37 cellular contexts compared by ENCODE assay signal in the genomic region with DNA sequence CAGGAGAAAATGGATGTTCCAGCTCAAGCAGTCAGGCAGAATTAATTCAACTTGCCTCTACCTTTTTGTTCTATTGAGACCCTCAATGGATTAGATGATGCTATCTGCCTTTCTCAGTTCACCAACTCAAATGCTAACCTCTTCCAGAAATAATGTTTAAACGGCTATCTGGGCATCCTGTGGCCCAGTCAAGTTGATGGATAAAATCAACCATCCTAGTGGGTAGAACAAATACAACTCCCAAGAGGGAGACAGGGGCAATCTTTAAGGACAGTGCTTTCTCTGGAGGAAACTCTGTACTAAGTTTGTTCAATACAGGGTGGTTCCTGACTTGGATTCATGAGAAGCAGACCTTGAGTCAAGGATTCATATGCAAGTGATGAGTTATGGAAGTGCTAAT.
"Had no signal": no experiment of that assay in that cellular context is flagged by ENCODE, and none has a peak within 500 bp of the region (broad histone marks: within the 10 kb centered on the region; RNA-seq: fewer than 3 reads in every experiment).

No MANE protein-coding gene starts in this region.

- H3K4me3 Mint-ChIP-seq: activated naive CD4-positive, alpha-beta T cell treated with anti-CD3 and anti-CD28 coated beads for 36 hours; activated naive CD4-positive, alpha-beta T cell treated with anti-CD3 and anti-CD28 coated beads, Interleukin-2, amount 10 ng/mL, durations not matched to agents 7 days and 5 days; activated naive CD4-positive, alpha-beta T cell treated with anti-CD3 and anti-CD28 coated beads, Interleukin-2, amount 50 U/mL, for 24 hours; activated naive CD8-positive, alpha-beta T cell; activated naive CD8-positive, alpha-beta T cell treated with anti-CD3 and anti-CD28 coated beads for 36 hours; activated naive CD8-positive, alpha-beta T cell treated with anti-CD3 and anti-CD28 coated beads, Interleukin-2, amount 10 ng/mL, durations not matched to agents 7 days and 5 days; activated naive CD8-positive, alpha-beta T cell treated with anti-CD3 and anti-CD28 coated beads, Interleukin-2, amount 50 U/mL, for 24 hours; activated T-cell treated with anti-CD3 and anti-CD28 coated beads, Interleukin-2, amount 50 U/mL, for 4 hours; activated T-cell treated with anti-CD3 and anti-CD28 coated beads, Interleukin-2, amount 50 U/mL, for 72 hours; activated T-helper 1 cell treated with anti-CD3 and anti-CD28 coated beads, Interleukin-12 subunit alpha, Interleukin-12 subunit beta, Interleukin-2, Interleukin-4 antibody, amounts not matched to agents 30 ng/mL and 10 ng/mL and 1 ng/mL, durations not matched to agents 14 hours and 24 hours and 36 hours; activated T-helper 17 cell treated with anti-CD3 and anti-CD28 coated beads, Interleukin-2, amount 50 U/mL, for 72 hours; brain; central memory CD8-positive, alpha-beta T cell had no signal

- H3K36me3 Mint-ChIP-seq: activated naive CD4-positive, alpha-beta T cell treated with anti-CD3 and anti-CD28 coated beads, Interleukin-2, amount 10 ng/mL, durations not matched to agents 7 days and 5 days; activated naive CD4-positive, alpha-beta T cell treated with anti-CD3 and anti-CD28 coated beads, Interleukin-2, amount 50 U/mL, for 24 hours; activated naive CD4-positive, alpha-beta T cell treated with anti-CD3 and anti-CD28 coated beads, Interleukin-2, amount 50 U/mL, for 72 hours; activated naive CD8-positive, alpha-beta T cell; activated naive CD8-positive, alpha-beta T cell treated with anti-CD3 and anti-CD28 coated beads for 36 hours; activated naive CD8-positive, alpha-beta T cell treated with anti-CD3 and anti-CD28 coated beads, Interleukin-2, amount 10 ng/mL, durations not matched to agents 7 days and 5 days; brain had no signal

- H3K27ac ChIP-seq: adrenal gland, ascending aorta, body of pancreas, brain microvascular endothelial cell, breast epithelium, cardiac muscle cell had no signal

- DNase-seq: activated effector memory CD4-positive, alpha-beta T cell treated with anti-CD3 and anti-CD28 coated beads, Interleukin-2, amount 50 U/mL, for 16 hours; activated effector memory CD4-positive, alpha-beta T cell treated with Interleukin-2 at 50 U/mL for 16 hours; activated gamma-delta T cell; activated gamma-delta T cell treated with Interleukin-2 at 50 U/mL for 16 hours; activated naive CD4-positive, alpha-beta T cell; activated naive CD4-positive, alpha-beta T cell treated with anti-CD3 and anti-CD28 coated beads for 36 hours; activated naive CD4-positive, alpha-beta T cell treated with anti-CD3 and anti-CD28 coated beads, Interleukin-2, amount 10 ng/mL, durations not matched to agents 7 days and 5 days; activated naive CD4-positive, alpha-beta T cell treated with anti-CD3 and anti-CD28 coated beads, Interleukin-2, amount 50 U/mL, for 16 hours; activated naive CD4-positive, alpha-beta T cell treated with Interleukin-2 at 50 U/mL for 16 hours; activated naive CD8-positive, alpha-beta T cell treated with anti-CD3 and anti-CD28 coated beads for 36 hours; activated naive CD8-positive, alpha-beta T cell treated with anti-CD3 and anti-CD28 coated beads, Interleukin-2, amount 10 ng/mL, durations not matched to agents 7 days and 5 days; activated naive CD8-positive, alpha-beta T cell treated with anti-CD3 and anti-CD28 coated beads, Interleukin-2, amount 50 U/mL, for 24 hours; activated T-cell treated with anti-CD3 and anti-CD28 coated beads, Interleukin-2, amount 50 U/mL, for 1 hour; activated T-cell treated with anti-CD3 and anti-CD28 coated beads, Interleukin-2, amount 50 U/mL, for 4 hours; activated T-cell treated with anti-CD3 and anti-CD28 coated beads, Interleukin-2, amount 50 U/mL, for 48 hours; activated T-cell treated with anti-CD3 and anti-CD28 coated beads, Interleukin-2, amount 50 U/mL, for 72 hours; adrenal gland; amniotic stem cell; amygdala; anterior cingulate cortex; aorta; body of pancreas; brain microvascular endothelial cell; caudate nucleus; central memory CD4-positive, alpha-beta T cell; cerebellar nuclear complex had no signal

- H3K4me3 ChIP-seq: adrenal gland, ascending aorta, body of pancreas, breast epithelium, cardiac muscle cell had no signal

- ATAC-seq: activated naive CD4-positive, alpha-beta T cell treated with anti-CD3 and anti-CD28 coated beads, Interleukin-2, amount 50 U/mL, for 72 hours; activated naive CD8-positive, alpha-beta T cell treated with anti-CD3 and anti-CD28 coated beads, Interleukin-2, amount 50 U/mL, for 24 hours; activated T-cell treated with anti-CD3 and anti-CD28 coated beads, Interleukin-2, amount 50 U/mL, for 4 hours; activated T-cell treated with anti-CD3 and anti-CD28 coated beads, Interleukin-2, amount 50 U/mL, for 72 hours; activated T-helper 17 cell treated with anti-CD3 and anti-CD28 coated beads, Interleukin-2, amount 50 U/mL, for 72 hours; body of pancreas had no signal

- H3K9me3 Mint-ChIP-seq: activated naive CD4-positive, alpha-beta T cell treated with anti-CD3 and anti-CD28 coated beads for 36 hours; activated naive CD4-positive, alpha-beta T cell treated with anti-CD3 and anti-CD28 coated beads, Interleukin-2, amount 10 ng/mL, durations not matched to agents 7 days and 5 days; activated naive CD4-positive, alpha-beta T cell treated with anti-CD3 and anti-CD28 coated beads, Interleukin-2, amount 50 U/mL, for 24 hours; activated naive CD8-positive, alpha-beta T cell treated with anti-CD3 and anti-CD28 coated beads for 36 hours; activated naive CD8-positive, alpha-beta T cell treated with anti-CD3 and anti-CD28 coated beads, Interleukin-2, amount 10 ng/mL, durations not matched to agents 7 days and 5 days; activated T-cell treated with anti-CD3 and anti-CD28 coated beads, Interleukin-2, amount 50 U/mL, for 4 hours; activated T-cell treated with anti-CD3 and anti-CD28 coated beads, Interleukin-2, amount 50 U/mL, for 72 hours; activated T-helper 1 cell treated with anti-CD3 and anti-CD28 coated beads, Interleukin-12 subunit alpha, Interleukin-12 subunit beta, Interleukin-2, Interleukin-4 antibody, amounts not matched to agents 30 ng/mL and 10 ng/mL and 1 ng/mL, durations not matched to agents 14 hours and 24 hours and 36 hours; activated T-helper 2 cell treated with anti-CD3 and anti-CD28 coated beads, Interferon-gamma antibody, Interleukin-2, Interleukin-4, amounts not matched to agents 10 μg/mL and 5 μg/mL and 100 μg/mL, durations not matched to agents 14 hours and 24 hours and 36 hours; central memory CD8-positive, alpha-beta T cell had no signal

- H3K4me1 ChIP-seq: ascending aorta, breast epithelium had no signal

- H3K9me3 ChIP-seq: adrenal gland, ascending aorta, body of pancreas, breast epithelium had no signal

- H3K4me1 Mint-ChIP-seq: activated naive CD4-positive, alpha-beta T cell treated with anti-CD3 and anti-CD28 coated beads, Interleukin-2, amount 10 ng/mL, durations not matched to agents 7 days and 5 days; activated naive CD4-positive, alpha-beta T cell treated with anti-CD3 and anti-CD28 coated beads, Interleukin-2, amount 50 U/mL, for 24 hours; activated naive CD8-positive, alpha-beta T cell treated with anti-CD3 and anti-CD28 coated beads for 36 hours; activated naive CD8-positive, alpha-beta T cell treated with anti-CD3 and anti-CD28 coated beads, Interleukin-2, amount 10 ng/mL, durations not matched to agents 7 days and 5 days; activated naive CD8-positive, alpha-beta T cell treated with anti-CD3 and anti-CD28 coated beads, Interleukin-2, amount 50 U/mL, for 24 hours; activated T-helper 17 cell treated with anti-CD3 and anti-CD28 coated beads, Interleukin-2, amount 50 U/mL, for 72 hours; central memory CD8-positive, alpha-beta T cell had no signal

- H3K36me3 ChIP-seq: adrenal gland, ascending aorta, brain microvascular endothelial cell, breast epithelium, cardiac muscle cell had no signal

- H3K27ac Mint-ChIP-seq: activated naive CD4-positive, alpha-beta T cell treated with anti-CD3 and anti-CD28 coated beads for 36 hours; activated naive CD4-positive, alpha-beta T cell treated with anti-CD3 and anti-CD28 coated beads, Interleukin-2, amount 10 ng/mL, durations not matched to agents 7 days and 5 days; activated naive CD4-positive, alpha-beta T cell treated with anti-CD3 and anti-CD28 coated beads, Interleukin-2, amount 50 U/mL, for 24 hours; activated naive CD4-positive, alpha-beta T cell treated with anti-CD3 and anti-CD28 coated beads, Interleukin-2, amount 50 U/mL, for 72 hours; activated naive CD8-positive, alpha-beta T cell; activated naive CD8-positive, alpha-beta T cell treated with anti-CD3 and anti-CD28 coated beads for 36 hours; activated naive CD8-positive, alpha-beta T cell treated with anti-CD3 and anti-CD28 coated beads, Interleukin-2, amount 10 ng/mL, durations not matched to agents 7 days and 5 days; activated naive CD8-positive, alpha-beta T cell treated with anti-CD3 and anti-CD28 coated beads, Interleukin-2, amount 50 U/mL, for 24 hours; activated T-cell treated with anti-CD3 and anti-CD28 coated beads, Interleukin-2, amount 50 U/mL, for 72 hours; activated T-helper 1 cell treated with anti-CD3 and anti-CD28 coated beads, Interleukin-12 subunit alpha, Interleukin-12 subunit beta, Interleukin-2, Interleukin-4 antibody, amounts not matched to agents 30 ng/mL and 10 ng/mL and 1 ng/mL, durations not matched to agents 14 hours and 24 hours and 36 hours; activated T-helper 17 cell treated with anti-CD3 and anti-CD28 coated beads, Interleukin-2, amount 50 U/mL, for 72 hours; activated T-helper 2 cell treated with anti-CD3 and anti-CD28 coated beads, Interferon-gamma antibody, Interleukin-2, Interleukin-4, amounts not matched to agents 10 μg/mL and 5 μg/mL and 100 μg/mL, durations not matched to agents 14 hours and 24 hours and 36 hours; brain had no signal

- H3K27me3 ChIP-seq: adrenal gland, ascending aorta, body of pancreas, brain microvascular endothelial cell, cardiac muscle cell had no signal
